In genomic region chr1:31591425-31592093, GRCh38 we compare ENCODE assay signal across 12 cellular contexts. TPM values are rescaled to one million over a fixed set of nuclear protein-coding genes. Genes with fewer than 3 reads are reported as not detected.
DNase-seq lines count a peak whose midpoint lies in the region; ATAC-seq, FAIRE-seq and TF ChIP-seq lines count a peak whose summit lies in the region.
"Had no signal": no experiment of that assay in that cellular context is flagged by ENCODE, and none has a peak within 500 bp of the region (broad histone marks: within the 10 kb centered on the region; RNA-seq: fewer than 3 reads in every experiment).

No MANE protein-coding gene starts in this region.

- DNase-seq in D341Med (ENCODE audit: low spot score) = peak; percentile 10
- DNase-seq in NCI-H69 (lab: John Stamatoyannopoulos, UW) = peak; percentile 56
- peak in 1 of 2 experiments; percentile 45 for DNase-seq in H1 (ENCODE audit: low read depth in 1 of 2, low spot score in 2 of 2)
- peak; percentile 53 for DNase-seq in posterior vena cava (ENCODE audit: low spot score)
- no peak for DNase-seq in NCI-H1436 (lab: John Stamatoyannopoulos, UW)
- DNase-seq in prostate gland (ENCODE audit: low spot score) = no peak
- no peak for DNase-seq in natural killer cell
- DNase-seq: activated T-cell treated with anti-CD3 and anti-CD28 coated beads, Interleukin-2, amount 50 U/mL, for 72 hours; DMS153; hippocampal formation had no signal

- H3K9ac ChIP-seq in H1 (replicated peaks in 1 of 4; ENCODE audit: extremely low read depth in 1 of 4, low read depth in 3 of 4, low read length in 3 of 4) = no peak overlapping the region

- H3K4me3 ChIP-seq in H1 (ENCODE audit: extremely low read depth in 1 of 4, insufficient read depth in 2 of 4, low read depth in 3 of 4, low read length in 4 of 4) (no peak overlapping the region), prostate gland (no peak overlapping the region)

- TF ChIP-seq CTCF in H1 (IDR thresholded peaks at IDR 0.05; ENCODE audit: control extremely low read depth in 1 of 3, insufficient read depth in 1 of 3, low read depth in 1 of 3, low read length in 3 of 3) (no peak), prostate gland (IDR thresholded peaks at IDR 0.05) (no peak), natural killer cell (IDR thresholded peaks at IDR 0.05) (no peak)

- WGBS in H1 (ENCODE audit: extremely low coverage in 1 of 2, insufficient coverage in 1 of 2, insufficient read length in 1 of 2, insufficient replicate concordance in 2 of 2, low coverage in 1 of 2, low lambda C conversion rate in 2 of 2, missing lambda C conversion rate in 1 of 2), 2 experiments = 73% methylated on average over 11 of the region's 11 CpGs; no CpG with 5 or more reads in 1 of the 2 experiments
- 34% methylated on average over 11 of the region's 11 CpGs for WGBS in prostate gland

- H2BK20ac ChIP-seq in H1 (ENCODE audit: low read length) = peak overlapping the region; percentile 62; the same call in 1 of the 2 replicates

- no peak overlapping the region for H3K23ac ChIP-seq in H1 (ENCODE audit: insufficient read length)

- H2BK12ac ChIP-seq in H1 (ENCODE audit: low read depth, low read length) = no peak overlapping the region

- H2AFZ ChIP-seq in H1 (ENCODE audit: low read length) = no peak overlapping the region

- no peak overlapping the region for H3K4ac ChIP-seq in H1 (replicated peaks; ENCODE audit: insufficient read length, low read depth, low read length)

- no peak overlapping the region for H4K91ac ChIP-seq in H1 (replicated peaks; ENCODE audit: insufficient read length, low read length)

- H2AK5ac ChIP-seq in H1 (ENCODE audit: low read depth, low read length) = no peak overlapping the region

- no peaks in the 10 kb centered on the region for H3K79me1 ChIP-seq in H1 (ENCODE audit: low read depth, low read length)

- H4K8ac ChIP-seq in H1 (ENCODE audit: extremely low read depth, insufficient read depth, low read length) = no peak overlapping the region

- H3K27me3 Mint-ChIP-seq in natural killer cell (ENCODE audit: low read depth in 2 of 2) = peaks cover 28 to 29% of the 10 kb centered on the region in 2 donors

- H3K36me3 ChIP-seq in H1 (ENCODE audit: control insufficient read depth in 2 of 4, insufficient read depth in 4 of 4, low read length in 3 of 4) (no peaks in the 10 kb centered on the region), prostate gland (no peaks in the 10 kb centered on the region)

- H3K14ac ChIP-seq in H1 (ENCODE audit: insufficient read length) = no peak overlapping the region

- H3K23me2 ChIP-seq in H1 (ENCODE audit: low read depth, low read length) = no peaks in the 10 kb centered on the region; the same call in 1 of the 2 replicates

- H3K9me3 ChIP-seq in H1 (ENCODE audit: insufficient read depth in 2 of 2, low read depth in 1 of 2, low read length in 1 of 2) = no peaks in the 10 kb centered on the region
- H3K9me3 ChIP-seq in prostate gland = no peaks in the 10 kb centered on the region

- H3K27ac ChIP-seq in H1 (ENCODE audit: low read depth, low read length) (no peak overlapping the region), prostate gland (no peak overlapping the region)

- H3K27ac Mint-ChIP-seq in natural killer cell = no peak overlapping the region
- H3K27ac Mint-ChIP-seq: activated T-cell treated with anti-CD3 and anti-CD28 coated beads, Interleukin-2, amount 50 U/mL, for 72 hours had no signal

- ATAC-seq in natural killer cell (no peak), GM21723 (IDR thresholded peaks at IDR 0.05; ENCODE audit: unreplicated experiment) (no peak)
- ATAC-seq: activated T-cell treated with anti-CD3 and anti-CD28 coated beads, Interleukin-2, amount 50 U/mL, for 72 hours had no signal

- H3K4me3 Mint-ChIP-seq in natural killer cell = no peak overlapping the region
- H3K4me3 Mint-ChIP-seq: activated T-cell treated with anti-CD3 and anti-CD28 coated beads, Interleukin-2, amount 50 U/mL, for 72 hours had no signal

- peaks cover 2 to 9% (median 6%) of the 10 kb centered on the region in 4 experiments; a peak in 6 of 7 replicates for H3K4me1 ChIP-seq in H1 (replicated peaks in 1 of 4; ENCODE audit: control insufficient read depth in 3 of 4, insufficient read depth in 4 of 4, low read length in 3 of 4)
- H3K4me1 ChIP-seq in prostate gland (replicated peaks) = no peaks in the 10 kb centered on the region

- CTCF ChIA-PET in H1 (lab: Charles Lee; ENCODE audit: partially characterized antibody) = interaction anchor here (0.6 to 3.9 kb wide), 19 partner anchors 10 to 398 kb away, joined by 3 to 62 read pairs (median 4); partner anchors contain the start of gene TINAGL1

- H2BK120ac ChIP-seq in H1 (replicated peaks; ENCODE audit: low read depth, low read length) = no peak overlapping the region

- H2BK5ac ChIP-seq in H1 (ENCODE audit: low read depth, low read length) = no peak overlapping the region

- intact Hi-C loops in posterior vena cava (cut with DNase I) = loop anchor here in 1 of 2 donors (2.0 kb wide), 1 partner anchor 27 kb away; no protein-coding TSS in a partner anchor
- intact Hi-C loops in prostate gland (cut with DNase I) = no loop called here
- intact Hi-C loops in natural killer cell (cut with micrococcal nuclease) = no loop called here

- H3K4me2 ChIP-seq in H1 (ENCODE audit: insufficient read depth in 1 of 2, low read depth in 2 of 2, low read length in 2 of 2) = no peak overlapping the region

- H4K20me1 ChIP-seq in H1 (replicated peaks in 1 of 2; ENCODE audit: control insufficient read depth in 1 of 2, insufficient read depth in 2 of 2, low read length in 2 of 2) = no peaks in the 10 kb centered on the region

- no peaks in the 10 kb centered on the region for H3K79me2 ChIP-seq in H1 (ENCODE audit: control insufficient read depth in 1 of 2, insufficient read depth in 2 of 2, low read length in 2 of 2)

- no peaks in the 10 kb centered on the region for H3K4me1 Mint-ChIP-seq in natural killer cell

- no peak for TF ChIP-seq RAD21 in H1 (IDR thresholded peaks at IDR 0.05 in 1 of 2, conservative IDR thresholded peaks at IDR 0.05 in 1 of 2; ENCODE audit: low read depth in 2 of 2, low read length in 2 of 2)

- no peak for TF ChIP-seq POLR2A in H1 (IDR thresholded peaks at IDR 0.05; ENCODE audit: control extremely low read depth in 1 of 2, low read depth in 2 of 2, low read length in 2 of 2)
- TF ChIP-seq POLR2A in prostate gland (IDR thresholded peaks at IDR 0.05) = no peak

- no peak for TF ChIP-seq EP300 in H1 (IDR thresholded peaks at IDR 0.05; ENCODE audit: borderline replicate concordance in 1 of 2, low read depth in 2 of 2, low read length in 2 of 2)

- POLR2A ChIA-PET in H1 (lab: Charles Lee; ENCODE audit: partially characterized antibody) = interaction anchor here (0.7 to 1.9 kb wide), 3 partner anchors 27 to 156 kb away, joined by 3 to 7 read pairs (median 5); no protein-coding TSS in a partner anchor

- no peak for FAIRE-seq in H1 (lab: Jason Lieb, UNC)
- FAIRE-seq: colon had no signal

- H4K5ac ChIP-seq in H1 (ENCODE audit: insufficient read length, low read depth, low read length) = no peak overlapping the region

- no peaks in the 10 kb centered on the region for H3K36me3 Mint-ChIP-seq in natural killer cell

- peaks cover 0 to 12% (median 5%) of the 10 kb centered on the region in 4 experiments; a peak in 4 of 7 replicates for H3K27me3 ChIP-seq in H1 (replicated peaks in 1 of 4; ENCODE audit: control insufficient read depth in 3 of 4, extremely low read depth in 1 of 4, insufficient read depth in 3 of 4, low read length in 3 of 4)
- H3K27me3 ChIP-seq in prostate gland (replicated peaks; ENCODE audit: insufficient read depth) = no peaks in the 10 kb centered on the region

- H3K56ac ChIP-seq in H1 (replicated peaks; ENCODE audit: insufficient read length, low read depth, low read length) = no peak overlapping the region

- no peak overlapping the region for H3K18ac ChIP-seq in H1 (ENCODE audit: extremely low read depth, low read length)

- H3K9me3 Mint-ChIP-seq in natural killer cell = no peaks in the 10 kb centered on the region
- H3K9me3 Mint-ChIP-seq: activated T-cell treated with anti-CD3 and anti-CD28 coated beads, Interleukin-2, amount 50 U/mL, for 72 hours had no signal

- H2BK15ac ChIP-seq in H1 (ENCODE audit: low read length) = no peak overlapping the region

RNA-seq across cellular contexts. Expression of gene TINAGL1, which starts 15.2 kb away (rescaled TPM):
- total RNA-seq in H1 (2021; fragmentation: NEBNext Ultra II Directional; extraction: Animal tissue kit (Norgen Biotek cat#: 25700)) = 9.7 and 11.2 TPM in 2 replicates
- 21.7 and 24.2 TPM in 2 replicates for polyA plus RNA-seq in H1 (2011; rRNA removed)
- 14.3 TPM for polyA plus RNA-seq in H1 (2011; cell fraction: cytosol; rRNA removed)
- 25.4 TPM for polyA plus RNA-seq in H1 (2011; cell fraction: nucleus; rRNA removed)
- polyA plus RNA-seq in H1 (2012, experiment 1 of 2) = 6.3 to 11.6 TPM (median 10.3 TPM) in 4 replicates
- polyA plus RNA-seq in H1 (2012, experiment 2 of 2) = 12.6 TPM
- polyA plus RNA-seq in H1 (2013, experiment 1 of 2) = 11.6 TPM
- 12.2 TPM for polyA plus RNA-seq in H1 (2013, experiment 2 of 2)
- polyA minus RNA-seq in H1 (2011; rRNA and poly(A)+ RNA removed) = 10.0 and 12.2 TPM in 2 replicates
- polyA minus RNA-seq in H1 (2011; cell fraction: cytosol; rRNA and poly(A)+ RNA removed) = 7.3 TPM
- 12.3 TPM for polyA minus RNA-seq in H1 (2011; cell fraction: nucleus; rRNA and poly(A)+ RNA removed)
- 100 to 1,000 TPM; 110 to 123 TPM for total RNA-seq in posterior vena cava
- 100 to 1,000 TPM; 103 to 134 TPM for total RNA-seq in prostate gland
- total RNA-seq in natural killer cell = not detected
- total RNA-seq: activated T-cell treated with anti-CD3 and anti-CD28 coated beads, Interleukin-2, amount 50 U/mL, for 72 hours had no signal

RNA-seq across cellular contexts. Expression of gene HCRTR1, which starts 25.9 kb away (rescaled TPM):
- total RNA-seq in H1 (2021; fragmentation: NEBNext Ultra II Directional; extraction: Animal tissue kit (Norgen Biotek cat#: 25700)) = 0.35 and 0.44 TPM in 2 replicates
- polyA plus RNA-seq in H1 (2011; rRNA removed) = 0.39 and 0.61 TPM in 2 replicates
- 0.65 TPM for polyA plus RNA-seq in H1 (2011; cell fraction: cytosol; rRNA removed)
- polyA plus RNA-seq in H1 (2011; cell fraction: nucleus; rRNA removed) = 1.2 TPM
- polyA plus RNA-seq in H1 (2012, experiment 1 of 2) = 0.29 to 0.44 TPM (median 0.36 TPM) in 3 of 4 replicates, not detected in the other
- 0.21 TPM for polyA plus RNA-seq in H1 (2012, experiment 2 of 2)
- 0.22 TPM for polyA plus RNA-seq in H1 (2013, experiment 1 of 2)
- 0.33 TPM for polyA plus RNA-seq in H1 (2013, experiment 2 of 2)
- polyA minus RNA-seq in H1 (2011; rRNA and poly(A)+ RNA removed) = 0.32 and 0.35 TPM in 2 replicates
- not detected for polyA minus RNA-seq in H1 (2011; cell fraction: cytosol; rRNA and poly(A)+ RNA removed)
- polyA minus RNA-seq in H1 (2011; cell fraction: nucleus; rRNA and poly(A)+ RNA removed) = not detected
- total RNA-seq in posterior vena cava = not detected
- not detected for total RNA-seq in prostate gland
- not detected for total RNA-seq in natural killer cell
- total RNA-seq: activated T-cell treated with anti-CD3 and anti-CD28 coated beads, Interleukin-2, amount 50 U/mL, for 72 hours had no signal

RNA-seq across cellular contexts. Expression of gene PEF1, which starts 53.1 kb away (rescaled TPM):
- 35.2 and 38.8 TPM in 2 replicates for total RNA-seq in H1 (2021; fragmentation: NEBNext Ultra II Directional; extraction: Animal tissue kit (Norgen Biotek cat#: 25700))
- polyA plus RNA-seq in H1 (2011; rRNA removed) = 61.2 and 69.2 TPM in 2 replicates
- polyA plus RNA-seq in H1 (2011; cell fraction: cytosol; rRNA removed) = 51.1 TPM
- polyA plus RNA-seq in H1 (2011; cell fraction: nucleus; rRNA removed) = 50.9 TPM
- polyA plus RNA-seq in H1 (2012, experiment 1 of 2) = 32.7 to 43.6 TPM (median 41.6 TPM) in 4 replicates
- 65.6 TPM for polyA plus RNA-seq in H1 (2012, experiment 2 of 2)
- 30.8 TPM for polyA plus RNA-seq in H1 (2013, experiment 1 of 2)
- polyA plus RNA-seq in H1 (2013, experiment 2 of 2) = 31.1 TPM
- polyA minus RNA-seq in H1 (2011; rRNA and poly(A)+ RNA removed) = 63.3 and 65.6 TPM in 2 replicates
- 23.8 TPM for polyA minus RNA-seq in H1 (2011; cell fraction: cytosol; rRNA and poly(A)+ RNA removed)
- polyA minus RNA-seq in H1 (2011; cell fraction: nucleus; rRNA and poly(A)+ RNA removed) = 28.8 TPM
- total RNA-seq in posterior vena cava = 10 to 100 TPM; 55.5 to 62.8 TPM
- total RNA-seq in prostate gland = 10 to 100 TPM; 83.1 to 99.5 TPM
- total RNA-seq in natural killer cell = 10 to 100 TPM; 48.9 to 62.8 (median 49.9) TPM

Comparison
In these comparisons a context has a peak if more than half of its experiments do, and no peak if none do; other contexts are left out.
1. DNase-seq: peak in D341Med (single experiment), NCI-H69 (single experiment) and posterior vena cava (single experiment); none in NCI-H1436 (single experiment), prostate gland (single experiment) and natural killer cell (single experiment).